Comparison of ENCODE assay signal across 19 cellular contexts in the genomic region with DNA sequence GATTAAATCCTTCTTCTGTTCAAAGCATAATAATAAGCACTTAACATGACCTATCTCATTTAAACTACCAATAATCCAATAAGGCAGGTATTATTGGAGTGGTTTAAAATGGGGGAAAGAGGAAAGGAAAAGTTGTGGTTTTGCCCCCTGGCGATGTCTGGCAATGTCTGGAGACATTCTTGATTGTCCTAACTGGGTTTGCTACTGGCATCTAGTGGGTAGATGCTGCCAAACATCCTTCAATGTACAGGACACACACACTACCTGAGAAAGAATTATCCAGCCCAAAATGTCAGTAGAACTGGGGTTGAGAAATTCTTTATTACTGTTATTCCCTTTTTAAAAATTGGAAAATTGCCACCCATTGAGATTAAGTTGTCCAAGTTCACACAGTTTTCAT.
"Had no signal": no experiment of that assay in that cellular context is flagged by ENCODE, and none has a peak within 500 bp of the region (broad histone marks: within the 10 kb centered on the region; RNA-seq: fewer than 3 reads in every experiment).

No MANE protein-coding gene starts in this region.

- H3K4me1 Mint-ChIP-seq: activated B cell treated with CpG ODN at 0.5 μM for 24 hours; activated naive CD8-positive, alpha-beta T cell treated with anti-CD3 and anti-CD28 coated beads for 36 hours; neural crest cell had no signal

- H3K79me2 ChIP-seq: hepatocyte had no signal

- H3K4me2 ChIP-seq: hepatocyte had no signal

- H3K27ac Mint-ChIP-seq: activated B cell treated with CpG ODN at 0.5 μM for 24 hours; activated CD4-positive, alpha-beta memory T cell treated with anti-CD3 and anti-CD28 coated beads for 36 hours; activated naive CD8-positive, alpha-beta T cell treated with anti-CD3 and anti-CD28 coated beads for 36 hours; activated T-helper 17 cell treated with anti-CD3 and anti-CD28 coated beads, Interleukin-2, amount 50 U/mL, for 72 hours; dendritic cell treated with granulocyte-macrophage colony-stimulating factor and Interleukin-4, amounts not matched to agents 40 ng/mL and 50 ng/mL, for 4 days; memory B cell; progenitor cell of endocrine pancreas; stimulated activated naive CD8-positive, alpha-beta T cell treated with anti-CD3 and anti-CD28 coated beads, Interleukin-15, Interleukin-2, amounts not matched to agents 100 ng/mL and 50 ng/mL, for 24 hours had no signal

- ATAC-seq: activated T-helper 17 cell treated with anti-CD3 and anti-CD28 coated beads, Interleukin-2, amount 50 U/mL, for 72 hours had no signal

- H3K4me3 ChIP-seq: hepatocyte, tibial nerve had no signal

- H3K4me3 Mint-ChIP-seq: activated B cell treated with CpG ODN at 0.5 μM for 24 hours; activated CD4-positive, alpha-beta memory T cell treated with anti-CD3 and anti-CD28 coated beads for 36 hours; activated naive CD8-positive, alpha-beta T cell treated with anti-CD3 and anti-CD28 coated beads for 36 hours; activated T-helper 17 cell treated with anti-CD3 and anti-CD28 coated beads, Interleukin-2, amount 50 U/mL, for 72 hours; dendritic cell treated with granulocyte-macrophage colony-stimulating factor and Interleukin-4, amounts not matched to agents 40 ng/mL and 50 ng/mL, for 4 days; memory B cell; neural crest cell; stimulated activated naive CD8-positive, alpha-beta T cell treated with anti-CD3 and anti-CD28 coated beads, Interleukin-15, Interleukin-2, amounts not matched to agents 100 ng/mL and 50 ng/mL, for 24 hours had no signal

- H3K36me3 ChIP-seq: tibial nerve had no signal

- H3K36me3 Mint-ChIP-seq: activated CD4-positive, alpha-beta memory T cell treated with anti-CD3 and anti-CD28 coated beads for 36 hours; activated naive CD8-positive, alpha-beta T cell treated with anti-CD3 and anti-CD28 coated beads for 36 hours; memory B cell had no signal

- H2AFZ ChIP-seq: hepatocyte had no signal

- DNase-seq: activated B cell treated with CpG ODN at 0.5 μM for 24 hours; activated CD4-positive, alpha-beta memory T cell treated with anti-CD3 and anti-CD28 coated beads for 36 hours; activated CD4-positive, alpha-beta T cell treated with anti-CD3 and anti-CD28 coated beads for 4 hours; activated naive CD4-positive, alpha-beta T cell; activated naive CD8-positive, alpha-beta T cell treated with anti-CD3 and anti-CD28 coated beads for 36 hours; activated T-cell treated with anti-CD3 and anti-CD28 coated beads, Interleukin-2, amount 50 U/mL, for 1 hour; amniotic stem cell; effector CD8-positive, alpha-beta T cell; stimulated activated CD4-positive, alpha-beta T cell treated with anti-CD3 and anti-CD28 coated beads, Interleukin-2, amount 100 ng/mL, for 24 hours had no signal

- H3K4me1 ChIP-seq: tibial nerve had no signal

- H3K27ac ChIP-seq: hepatocyte, tibial nerve had no signal

- H3K27me3 ChIP-seq: hepatocyte had no signal

- H3K9me3 Mint-ChIP-seq: activated B cell treated with CpG ODN at 0.5 μM for 24 hours; activated CD4-positive, alpha-beta memory T cell treated with anti-CD3 and anti-CD28 coated beads for 36 hours; activated naive CD8-positive, alpha-beta T cell treated with anti-CD3 and anti-CD28 coated beads for 36 hours; activated T-helper 17 cell treated with anti-CD3 and anti-CD28 coated beads, Interleukin-2, amount 50 U/mL, for 72 hours; dendritic cell treated with granulocyte-macrophage colony-stimulating factor and Interleukin-4, amounts not matched to agents 40 ng/mL and 50 ng/mL, for 4 days; neural crest cell; stimulated activated naive CD8-positive, alpha-beta T cell treated with anti-CD3 and anti-CD28 coated beads, Interleukin-15, Interleukin-2, amounts not matched to agents 100 ng/mL and 50 ng/mL, for 24 hours had no signal

- FAIRE-seq: endothelial cell of umbilical vein, urothelium cell line had no signal
